Comparison of ENCODE assay signal across 15 cellular contexts in genomic region chr13:20482818-20483217, GRCh38.
"Had no signal": no experiment of that assay in that cellular context is flagged by ENCODE, and none has a peak within 500 bp of the region (broad histone marks: within the 10 kb centered on the region; RNA-seq: fewer than 3 reads in every experiment).

No MANE protein-coding gene starts in this region.

- H3K4me1 ChIP-seq: gastroesophageal sphincter, lower lobe of right lung, spleen, upper lobe of left lung had no signal

- H3K9me3 ChIP-seq: gastroesophageal sphincter, lower lobe of right lung, spleen, upper lobe of left lung had no signal

- H3K36me3 ChIP-seq: brain microvascular endothelial cell had no signal

- H3K27ac ChIP-seq: brain microvascular endothelial cell, gastroesophageal sphincter, lower lobe of right lung, spleen, upper lobe of left lung had no signal

- H3K4me3 ChIP-seq: gastroesophageal sphincter, lower lobe of right lung, spleen, upper lobe of left lung had no signal

- DNase-seq: activated B cell treated with CpG ODN at 0.5 μM for 24 hours; activated CD4-positive, alpha-beta T cell treated with anti-CD3 and anti-CD28 coated beads, Interleukin-2, amount 10 ng/mL, durations not matched to agents 7 days and 5 days; activated T-cell treated with anti-CD3 and anti-CD28 coated beads for 4 hours; amygdala; brain microvascular endothelial cell; kidney glomerular epithelial cell; lower lobe of right lung; midbrain; naive thymus-derived CD4-positive, alpha-beta T cell; spleen; stimulated activated CD4-positive, alpha-beta T cell treated with anti-CD3 and anti-CD28 coated beads, Interleukin-1b, Interleukin-23, amount 100 ng/mL, for 48 hours; stimulated activated naive B cell treated with anti-CD40 and anti-IgM and Interleukin-4, amounts not matched to agents 10 μg/mL and 1 μg/mL and 100 μg/mL, for 72 hours; upper lobe of left lung had no signal

- ATAC-seq: activated naive CD4-positive, alpha-beta T cell treated with anti-CD3 and anti-CD28 coated beads, Interleukin-2, amount 50 U/mL, for 72 hours; lower lobe of right lung; naive thymus-derived CD4-positive, alpha-beta T cell; stimulated activated naive B cell treated with anti-CD40 and anti-IgM and Interleukin-4, amounts not matched to agents 10 μg/mL and 1 μg/mL and 100 μg/mL, for 72 hours had no signal

- H3K27me3 ChIP-seq: brain microvascular endothelial cell, gastroesophageal sphincter, spleen, upper lobe of left lung had no signal
